11 cellular contexts compared by ENCODE assay signal in the genomic region with DNA sequence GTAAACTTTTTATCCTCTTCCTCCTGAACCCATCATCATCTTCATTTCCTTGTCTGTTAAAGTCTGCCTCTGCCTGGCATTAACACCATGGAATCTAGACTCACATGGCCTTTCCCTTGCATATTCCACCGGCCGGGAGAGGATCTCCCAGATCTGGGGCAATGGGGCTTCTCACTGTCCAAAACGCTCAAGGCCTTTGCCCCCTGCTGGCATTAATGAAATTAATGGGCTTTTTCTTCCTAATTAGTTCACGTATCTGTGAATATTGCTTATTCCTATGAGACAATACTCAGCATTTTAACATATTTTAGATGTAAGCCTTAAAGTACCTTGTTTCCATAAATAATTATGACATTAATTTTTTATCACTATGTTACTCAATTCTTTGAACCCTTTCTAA. TPM values are rescaled to one million over a fixed set of nuclear protein-coding genes. Genes with fewer than 3 reads are reported as not detected.
A peak's percentile ranks its signal among the peaks of the same experiment; 100 is the strongest.
DNase-seq lines count a peak whose midpoint lies in the region; ATAC-seq and TF ChIP-seq lines count a peak whose summit lies in the region.
"Had no signal": no experiment of that assay in that cellular context is flagged by ENCODE, and none has a peak within 500 bp of the region (broad histone marks: within the 10 kb centered on the region; RNA-seq: fewer than 3 reads in every experiment).

No MANE protein-coding gene starts in this region.

- H2AK5ac ChIP-seq in IMR-90 (ENCODE audit: low read depth, low read length) = no peak overlapping the region

- no peaks in the 10 kb centered on the region for H3K9me1 ChIP-seq in IMR-90 (ENCODE audit: insufficient read depth, low read length)

- DNase-seq in CD8-positive, alpha-beta T cell = no peak
- no peak for DNase-seq in IMR-90
- DNase-seq in neural crest cell (ENCODE audit: low read depth, low spot score) = no peak
- no peak for DNase-seq in activated effector memory CD4-positive, alpha-beta T cell treated with Interleukin-2 at 50 U/mL for 16 hours
- no peak for DNase-seq in NOMO-1 treated with dmso at 0.1 percent for 144 hours (lab: John Stamatoyannopoulos, UW; ENCODE audit: unreplicated experiment)
- DNase-seq: heart left ventricle, NCI-H146, SIG-M5 had no signal

- no peak for ATAC-seq in CD8-positive, alpha-beta T cell
- ATAC-seq in IMR-90 (ENCODE audit: low read depth) = no peak
- ATAC-seq in HG02840 (IDR thresholded peaks at IDR 0.05; ENCODE audit: low FRiP score, unreplicated experiment) = no peak
- ATAC-seq: heart left ventricle had no signal

- H2BK120ac ChIP-seq in IMR-90 (ENCODE audit: low read depth, low read length) = no peak overlapping the region

- H3K9ac ChIP-seq in IMR-90 (ENCODE audit: low read depth, low read length) = no peak overlapping the region

- no peak overlapping the region for H3K4ac ChIP-seq in IMR-90 (ENCODE audit: low read depth, low read length)

- TSS peak; percentile 61 for BruUV-seq in IMR-90 (replicated peaks; lab: Mats Ljungman, UMichigan)

- H3K56ac ChIP-seq in IMR-90 (ENCODE audit: extremely low read depth, insufficient read depth, low read length) = no peak overlapping the region

- H3K4me1 Mint-ChIP-seq in CD8-positive, alpha-beta T cell (ENCODE audit: low read depth) = peaks cover 16% of the 10 kb centered on the region
- H3K4me1 Mint-ChIP-seq in brain (peaks cover 21% of the 10 kb centered on the region), neural crest cell (peaks cover 25% of the 10 kb centered on the region)

- H2AFZ ChIP-seq in IMR-90 (replicated peaks; ENCODE audit: low read length, poor library complexity) = no peak overlapping the region

- peaks cover 0 to 7% of the 10 kb centered on the region in 2 experiments; a peak in 2 of 4 replicates for H3K79me1 ChIP-seq in IMR-90 (ENCODE audit: low read depth in 1 of 2, low read length in 2 of 2)

- in situ Hi-C loops in IMR-90 (cut with MboI; ENCODE audit: low sequenced_read_pairs) = no loop called here

- no peak for TF ChIP-seq RAD21 in IMR-90 (IDR thresholded peaks at IDR 0.05; ENCODE audit: low read length)

- H3K9me3 Mint-ChIP-seq in CD8-positive, alpha-beta T cell = no peaks in the 10 kb centered on the region
- peaks cover 0 to 3% (median 0%) of the 10 kb centered on the region in 5 experiments for H3K9me3 Mint-ChIP-seq in brain
- peaks cover 2% of the 10 kb centered on the region for H3K9me3 Mint-ChIP-seq in neural crest cell

- H3K4me3 Mint-ChIP-seq in CD8-positive, alpha-beta T cell = peak overlapping the region; percentile 0
- peak overlapping the region; percentile 64 to 91 (median 87) for H3K4me3 Mint-ChIP-seq in brain
- H3K4me3 Mint-ChIP-seq in neural crest cell = peak overlapping the region; percentile 87

- H4K5ac ChIP-seq in IMR-90 (ENCODE audit: low read depth, low read length) = no peak overlapping the region

- H3K27ac ChIP-seq in CD8-positive, alpha-beta T cell (ENCODE audit: low read depth, low read length) = no peak overlapping the region
- no peak overlapping the region for H3K27ac ChIP-seq in IMR-90 (ENCODE audit: insufficient read depth, low read length)
- H3K27ac ChIP-seq: breast epithelium, heart left ventricle had no signal

- no peak overlapping the region for H4K91ac ChIP-seq in IMR-90 (ENCODE audit: insufficient read depth, low read depth, low read length)

- POLR2A ChIA-PET in CD8-positive, alpha-beta T cell (lab: Charles Lee) = no interaction called here
- POLR2A ChIA-PET in IMR-90 (lab: Charles Lee; ENCODE audit: unreplicated experiment) = no interaction called here

- no peaks in the 10 kb centered on the region for H3K36me3 ChIP-seq in CD8-positive, alpha-beta T cell (ENCODE audit: insufficient read depth, low read length)
- H3K36me3 ChIP-seq in IMR-90 (ENCODE audit: control insufficient read depth, insufficient read depth, low read length) = peaks cover 2% of the 10 kb centered on the region
- H3K36me3 ChIP-seq: breast epithelium, heart left ventricle had no signal

- no CpG with 5 or more reads among the region's 4 CpGs for WGBS in IMR-90 (ENCODE audit: extremely low coverage in 2 of 2, insufficient read length in 1 of 2), 2 experiments

- no peak overlapping the region for H2BK5ac ChIP-seq in IMR-90 (ENCODE audit: low read depth, low read length, poor library complexity, severe bottlenecking)

- H3K4me1 ChIP-seq in CD8-positive, alpha-beta T cell (ENCODE audit: insufficient read depth, low read length) = peaks cover 14% of the 10 kb centered on the region
- peaks cover 15% of the 10 kb centered on the region for H3K4me1 ChIP-seq in IMR-90 (ENCODE audit: control insufficient read depth, insufficient read depth, low read length)

- H3K9me3 ChIP-seq in CD8-positive, alpha-beta T cell (ENCODE audit: low read length) = no peaks in the 10 kb centered on the region
- no peaks in the 10 kb centered on the region for H3K9me3 ChIP-seq in IMR-90 (ENCODE audit: control insufficient read depth, insufficient read depth, low read length)
- H3K9me3 ChIP-seq: breast epithelium, heart left ventricle had no signal

- no peak overlapping the region for H2BK20ac ChIP-seq in IMR-90 (ENCODE audit: low read depth, low read length)

- H2BK15ac ChIP-seq in IMR-90 (ENCODE audit: low read depth, low read length) = no peak overlapping the region

- peaks cover 40% of the 10 kb centered on the region for H3K27me3 Mint-ChIP-seq in CD8-positive, alpha-beta T cell (ENCODE audit: low read depth)
- H3K27me3 Mint-ChIP-seq in brain (peaks cover 40% of the 10 kb centered on the region), neural crest cell (ENCODE audit: low read depth) (peaks cover 34% of the 10 kb centered on the region)

- H3K23ac ChIP-seq in IMR-90 (ENCODE audit: low read depth, low read length) = no peak overlapping the region

- H4K20me1 ChIP-seq in IMR-90 (ENCODE audit: insufficient read depth, low read length) = no peaks in the 10 kb centered on the region

- no peak overlapping the region for H2AK9ac ChIP-seq in IMR-90 (replicated peaks; ENCODE audit: low read depth, low read length, poor library complexity)

- H3K4me3 ChIP-seq in CD8-positive, alpha-beta T cell (ENCODE audit: low read depth, low read length) = no peak overlapping the region
- no peak overlapping the region for H3K4me3 ChIP-seq in IMR-90 (ENCODE audit: insufficient read depth, low read depth, low read length)

- TF ChIP-seq CTCF in CD8-positive, alpha-beta T cell (IDR thresholded peaks at IDR 0.05) = no peak
- TF ChIP-seq CTCF in IMR-90 (conservative IDR thresholded peaks at IDR 0.05; ENCODE audit: low read depth, low read length) (no peak), brain (conservative IDR thresholded peaks at IDR 0.05) (no peak), neural crest cell (conservative IDR thresholded peaks at IDR 0.05) (no peak)

- no peaks in the 10 kb centered on the region for H3K27me3 ChIP-seq in CD8-positive, alpha-beta T cell (ENCODE audit: insufficient read depth, low read length)
- no peaks in the 10 kb centered on the region for H3K27me3 ChIP-seq in IMR-90 (ENCODE audit: control insufficient read depth, insufficient read depth, low read length)

- H3K4me2 ChIP-seq in IMR-90 (ENCODE audit: low read depth, low read length) = no peak overlapping the region

- dilution Hi-C loops in IMR-90 (cut with HindIII; ENCODE audit: low sequenced_read_pairs, unreplicated experiment) = no loop called here

- no peak for TF ChIP-seq POLR2A in IMR-90 (IDR thresholded peaks at IDR 0.05; ENCODE audit: low read depth, low read length)

- CTCF ChIA-PET in CD8-positive, alpha-beta T cell (lab: Charles Lee) = interaction anchor here (3.2 kb wide), 1 partner anchor 10 kb away, joined by 16 read pairs; no protein-coding TSS in a partner anchor
- CTCF ChIA-PET in IMR-90 (lab: Yijun Ruan, JAX) = interaction anchor here (0.6 kb wide), 1 partner anchor 30 kb away, joined by 3 read pairs; no protein-coding TSS in a partner anchor

- H4K8ac ChIP-seq in IMR-90 (ENCODE audit: low read depth in 2 of 2, low read length in 2 of 2) = no peak overlapping the region; a peak in 1 of 4 replicates

- intact Hi-C loops in CD8-positive, alpha-beta T cell (cut with DNase I, micrococcal nuclease) = loop anchor here in 1 of 2 experiments (2.0 kb wide), 1 partner anchor 43 kb away; a partner anchor contains a TSS
- intact Hi-C loops in IMR-90 (cut with micrococcal nuclease) = loop anchor here (2.0 kb wide), 1 partner anchor 73 kb away; no protein-coding TSS in a partner anchor

- H3K18ac ChIP-seq in IMR-90 (ENCODE audit: low read depth, low read length) = no peak overlapping the region

- no peak overlapping the region for H3K14ac ChIP-seq in IMR-90 (replicated peaks; ENCODE audit: low read depth, low read length)

- H3K36me3 Mint-ChIP-seq in CD8-positive, alpha-beta T cell = no peaks in the 10 kb centered on the region
- H3K36me3 Mint-ChIP-seq in brain (no peaks in the 10 kb centered on the region), neural crest cell (ENCODE audit: low read depth) (no peaks in the 10 kb centered on the region)

- no peak overlapping the region for H3K27ac Mint-ChIP-seq in CD8-positive, alpha-beta T cell
- H3K27ac Mint-ChIP-seq in brain = no peak overlapping the region
- H3K27ac Mint-ChIP-seq in neural crest cell (ENCODE audit: unreplicated experiment) = no peak overlapping the region

TF ChIP-seq in IMR-90, 13 proteins besides CTCF, POLR2A, EP300 and RAD21 (continues in another document):
- TF ChIP-seq, protein P1, sequence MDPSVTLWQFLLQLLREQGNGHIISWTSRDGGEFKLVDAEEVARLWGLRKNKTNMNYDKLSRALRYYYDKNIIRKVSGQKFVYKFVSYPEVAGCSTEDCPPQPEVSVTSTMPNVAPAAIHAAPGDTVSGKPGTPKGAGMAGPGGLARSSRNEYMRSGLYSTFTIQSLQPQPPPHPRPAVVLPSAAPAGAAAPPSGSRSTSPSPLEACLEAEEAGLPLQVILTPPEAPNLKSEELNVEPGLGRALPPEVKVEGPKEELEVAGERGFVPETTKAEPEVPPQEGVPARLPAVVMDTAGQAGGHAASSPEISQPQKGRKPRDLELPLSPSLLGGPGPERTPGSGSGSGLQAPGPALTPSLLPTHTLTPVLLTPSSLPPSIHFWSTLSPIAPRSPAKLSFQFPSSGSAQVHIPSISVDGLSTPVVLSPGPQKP (IDR thresholded peaks at IDR 0.05; ENCODE audit: borderline replicate concordance, low read depth, low read length) = no peak
- no peak for TF ChIP-seq MAZ (IDR thresholded peaks at IDR 0.05; ENCODE audit: borderline replicate concordance, low read depth, low read length)

RNA-seq across cellular contexts. Expression of a gene that starts 42.9 kb away (rescaled TPM):
- total RNA-seq in CD8-positive, alpha-beta T cell = 10 to 100 TPM; 16.2 to 17.4 TPM
- total RNA-seq in IMR-90 (2012; rRNA removed) (23.1 and 23.8 TPM in 2 replicates), neural crest cell (28.9 and 30.2 TPM in 2 replicates)
- polyA plus RNA-seq in IMR-90 (2012; rRNA removed) (15.3 and 18.9 TPM in 2 replicates), brain (ENCODE audit: insufficient read depth, low read depth, low replicate concordance) (4.2 TPM)
- polyA plus RNA-seq in IMR-90 (2012; cell fraction: cytosol; rRNA removed) = 1.9 and 2.2 TPM in 2 replicates
- polyA plus RNA-seq in IMR-90 (2012; cell fraction: nucleus; rRNA removed; ENCODE audit: low replicate concordance) = 14.5 and 102 TPM in 2 replicates

Comparison
In these comparisons a context has a peak if more than half of its experiments do, and no peak if none do; other contexts are left out.
1. H3K4me3 Mint-ChIP-seq: peak in every context shown above with its lines; median percentile 87 in brain; 87 in neural crest cell; 0 in CD8-positive, alpha-beta T cell.